In genomic region chr2:70043252-70043875, GRCh38 we compare ENCODE assay signal across 10 cellular contexts. TPM values are rescaled to one million over a fixed set of nuclear protein-coding genes. Genes with fewer than 3 reads are reported as not detected.
DNase-seq lines count a peak whose midpoint lies in the region; ATAC-seq lines count a peak whose summit lies in the region.
"Had no signal": no experiment of that assay in that cellular context is flagged by ENCODE, and none has a peak within 500 bp of the region (broad histone marks: within the 10 kb centered on the region; RNA-seq: fewer than 3 reads in every experiment).

No MANE protein-coding gene starts in this region.

- no peaks in the 10 kb centered on the region for H3K27me3 Mint-ChIP-seq in activated CD4-positive, alpha-beta T cell treated with anti-CD3 and anti-CD28 coated beads for 36 hours
- H3K27me3 Mint-ChIP-seq in central memory CD8-positive, alpha-beta T cell = no peaks in the 10 kb centered on the region

- peaks cover 9% of the 10 kb centered on the region for H3K36me3 Mint-ChIP-seq in activated CD4-positive, alpha-beta T cell treated with anti-CD3 and anti-CD28 coated beads for 36 hours (ENCODE audit: low read depth)
- H3K36me3 Mint-ChIP-seq in central memory CD8-positive, alpha-beta T cell (ENCODE audit: insufficient read depth) = peaks cover 8% of the 10 kb centered on the region

- peaks cover 16% of the 10 kb centered on the region for H3K4me1 Mint-ChIP-seq in activated CD4-positive, alpha-beta T cell treated with anti-CD3 and anti-CD28 coated beads for 36 hours
- peaks cover 24% of the 10 kb centered on the region for H3K4me1 Mint-ChIP-seq in central memory CD8-positive, alpha-beta T cell

- POLR2A ChIA-PET in activated CD4-positive, alpha-beta T cell treated with anti-CD3 and anti-CD28 coated beads for 36 hours (lab: Charles Lee) = interaction anchor here (1.4 kb wide), 1 partner anchor 129 kb away, joined by 3 read pairs; the partner anchor contains the start of gene MXD1

- DNase-seq in activated CD4-positive, alpha-beta T cell treated with anti-CD3 and anti-CD28 coated beads for 36 hours = peak; percentile 58
- no peak for DNase-seq in activated CD4-positive, alpha-beta T cell treated with anti-CD3 and anti-CD28 coated beads for 1 hour
- DNase-seq in SKM-1 (lab: John Stamatoyannopoulos, UW; ENCODE audit: unreplicated experiment) = peak; percentile 58
- DNase-seq in central memory CD8-positive, alpha-beta T cell (ENCODE audit: low spot score in 2 of 2) = peak in 1 of 2 donors; percentile 13
- peak; percentile 4 for DNase-seq in stimulated activated CD8-positive, alpha-beta memory T cell treated with anti-CD3 and anti-CD28 coated beads, Interleukin-4, amount 100 ng/mL, for 24 hours (ENCODE audit: low read depth)
- DNase-seq in middle frontal gyrus (ENCODE audit: extremely low spot score, low spot score) = no peak
- no peak for DNase-seq in NCI-H1092 (lab: John Stamatoyannopoulos, UW)
- DNase-seq in HuH-7 (ENCODE audit: low spot score) = no peak
- DNase-seq: EL, NCI-H2107 had no signal

- ATAC-seq in activated CD4-positive, alpha-beta T cell treated with anti-CD3 and anti-CD28 coated beads for 36 hours = peak; percentile 61
- peak; percentile 54 for ATAC-seq in central memory CD8-positive, alpha-beta T cell (replicated peaks; ENCODE audit: extremely low read depth, poor library complexity, severe bottlenecking)

- intact Hi-C loops in activated CD4-positive, alpha-beta T cell treated with anti-CD3 and anti-CD28 coated beads for 36 hours (cut with DNase I, micrococcal nuclease) = no loop called here

- H3K27ac Mint-ChIP-seq in activated CD4-positive, alpha-beta T cell treated with anti-CD3 and anti-CD28 coated beads for 36 hours = peak overlapping the region; percentile 61
- H3K27ac Mint-ChIP-seq in central memory CD8-positive, alpha-beta T cell (ENCODE audit: low read depth) = peak overlapping the region; percentile 84

- H3K4me3 Mint-ChIP-seq in activated CD4-positive, alpha-beta T cell treated with anti-CD3 and anti-CD28 coated beads for 36 hours = no peak overlapping the region
- peak overlapping the region; percentile 46 for H3K4me3 Mint-ChIP-seq in central memory CD8-positive, alpha-beta T cell

- no peaks in the 10 kb centered on the region for H3K9me3 Mint-ChIP-seq in activated CD4-positive, alpha-beta T cell treated with anti-CD3 and anti-CD28 coated beads for 36 hours (ENCODE audit: low read depth)
- no peaks in the 10 kb centered on the region for H3K9me3 Mint-ChIP-seq in central memory CD8-positive, alpha-beta T cell

- CTCF ChIA-PET in activated CD4-positive, alpha-beta T cell treated with anti-CD3 and anti-CD28 coated beads for 36 hours (lab: Charles Lee) = interaction anchor here (0.6 to 2.2 kb wide), 10 partner anchors 8 to 197 kb away, joined by 3 to 7 read pairs (median 4); partner anchors contain the start of genes MXD1 and SNRNP27

RNA-seq across cellular contexts. Expression of gene PCBP1, which starts 43.9 kb away (rescaled TPM):
- total RNA-seq in activated CD4-positive, alpha-beta T cell treated with anti-CD3 and anti-CD28 coated beads for 36 hours = 100 to 1,000 TPM; 417 to 450 TPM

Comparison
In these comparisons a context has a peak if more than half of its experiments do, and no peak if none do; other contexts are left out.
1. DNase-seq: peak in activated CD4-positive, alpha-beta T cell treated with anti-CD3 and anti-CD28 coated beads for 36 hours (single experiment), SKM-1 (single experiment) and stimulated activated CD8-positive, alpha-beta memory T cell treated with anti-CD3 and anti-CD28 coated beads, Interleukin-4, amount 100 ng/mL, for 24 hours (single experiment); none in activated CD4-positive, alpha-beta T cell treated with anti-CD3 and anti-CD28 coated beads for 1 hour (single experiment), middle frontal gyrus (single experiment), NCI-H1092 (single experiment) and HuH-7 (single experiment).